In genomic region chr5:172623313-172623980, GRCh38 we compare ENCODE assay signal across 14 cellular contexts.
"Had no signal": no experiment of that assay in that cellular context is flagged by ENCODE, and none has a peak within 500 bp of the region (broad histone marks: within the 10 kb centered on the region; RNA-seq: fewer than 3 reads in every experiment).

No MANE protein-coding gene starts in this region.

- DNase-seq: effector CD8-positive, alpha-beta T cell; foreskin melanocyte; hippocampal formation; nephron progenitor cell; sigmoid colon; stimulated activated CD4-positive, alpha-beta T cell treated with anti-CD3 and anti-CD28 coated beads, Interleukin-12 subunit alpha, Interleukin-12 subunit beta, amount 100 ng/mL, for 4 hours; stimulated activated naive CD4-positive, alpha-beta T cell treated with Interleukin-2 at 50 U/mL for 16 hours had no signal

- H3K9me3 Mint-ChIP-seq: nephron progenitor cell, type B pancreatic cell had no signal

- H3K27me3 ChIP-seq: dorsolateral prefrontal cortex, neutrophil, sigmoid colon, uterus had no signal

- H3K4me1 ChIP-seq: sigmoid colon, uterus had no signal

- H3K9me3 ChIP-seq: mucosa of descending colon, neutrophil, sigmoid colon, uterus had no signal

- H3K36me3 ChIP-seq: neutrophil, sigmoid colon, uterus had no signal

- H3K4me3 ChIP-seq: coronary artery, dorsolateral prefrontal cortex, mucosa of descending colon, sigmoid colon, skin epidermis, uterus had no signal

- H3K27ac ChIP-seq: coronary artery, dorsolateral prefrontal cortex, neutrophil, sigmoid colon, skin epidermis, uterus had no signal

- H3K4me3 Mint-ChIP-seq: nephron progenitor cell, type B pancreatic cell had no signal

- H3K27ac Mint-ChIP-seq: nephron progenitor cell, type B pancreatic cell had no signal

- H3K36me3 Mint-ChIP-seq: type B pancreatic cell had no signal
